7 cellular contexts compared by ENCODE assay signal in genomic region chr5:163508753-163509152, GRCh38. TPM values are rescaled to one million over a fixed set of nuclear protein-coding genes. Genes with fewer than 3 reads are reported as not detected.
DNase-seq lines count a peak whose midpoint lies in the region; ATAC-seq and TF ChIP-seq lines count a peak whose summit lies in the region.

No MANE protein-coding gene starts in this region.

- H2AFZ ChIP-seq in smooth muscle cell (ENCODE audit: low read depth) = no peak overlapping the region

- TF ChIP-seq CTCF in HFF-Myc (IDR thresholded peaks at IDR 0.05; ENCODE audit: low read depth, low read length, missing control alignments) = no peak
- TF ChIP-seq CTCF in activated B cell treated with CpG ODN at 0.5 μM for 24 hours (IDR thresholded peaks at IDR 0.05) = no peak
- TF ChIP-seq CTCF in fibroblast of villous mesenchyme (IDR thresholded peaks at IDR 0.05; ENCODE audit: insufficient read depth, low read depth, low read length) = no peak
- TF ChIP-seq CTCF in smooth muscle cell (IDR thresholded peaks at IDR 0.05; ENCODE audit: borderline replicate concordance, insufficient read depth, poor library complexity, severe bottlenecking) = no peak
- TF ChIP-seq CTCF in tibial artery (IDR thresholded peaks at IDR 0.05) = no peak

- POLR2A ChIA-PET in activated B cell treated with CpG ODN at 0.5 μM for 24 hours (lab: Charles Lee) = interaction anchor here (7.6 kb wide), 1 partner anchor 48 kb away, joined by 159 read pairs; the partner anchor contains the start of genes HMMR and NUDCD2

- H3F3A ChIP-seq in smooth muscle cell (ENCODE audit: low read depth) = peaks cover 15% of the 10 kb centered on the region

- intact Hi-C loops in activated B cell treated with CpG ODN at 0.5 μM for 24 hours (cut with micrococcal nuclease) = loop anchor here (5.0 kb wide), 1 partner anchor 219 kb away; no protein-coding TSS in a partner anchor
- intact Hi-C loops in tibial artery (cut with DNase I; ENCODE audit: low total_unique reads) = no loop called here

- peak overlapping the region; percentile 61 for H3K27ac ChIP-seq in smooth muscle cell (ENCODE audit: low read depth)
- H3K27ac ChIP-seq in tibial artery = no peak overlapping the region

- H3K9me3 ChIP-seq in smooth muscle cell (replicated peaks; ENCODE audit: low read depth) (no peaks in the 10 kb centered on the region), tibial artery (no peaks in the 10 kb centered on the region)

- CTCF ChIA-PET in activated B cell treated with CpG ODN at 0.5 μM for 24 hours (lab: Charles Lee) = no interaction called here

- H3K27me3 ChIP-seq in smooth muscle cell (ENCODE audit: low read depth) = no peaks in the 10 kb centered on the region
- no peaks in the 10 kb centered on the region for H3K27me3 ChIP-seq in tibial artery

- H3K79me2 ChIP-seq in smooth muscle cell (ENCODE audit: low read depth) = peaks cover 72% of the 10 kb centered on the region

- peak overlapping the region; percentile 1 for H3K9ac ChIP-seq in smooth muscle cell (ENCODE audit: low read depth)

- H3K27ac Mint-ChIP-seq in activated B cell treated with CpG ODN at 0.5 μM for 24 hours = peak overlapping the region; percentile 81

- H3K36me3 Mint-ChIP-seq in activated B cell treated with CpG ODN at 0.5 μM for 24 hours (ENCODE audit: low read depth) = peaks cover 54% of the 10 kb centered on the region

- no peaks in the 10 kb centered on the region for H3K9me3 Mint-ChIP-seq in activated B cell treated with CpG ODN at 0.5 μM for 24 hours

- H3K4me3 Mint-ChIP-seq in activated B cell treated with CpG ODN at 0.5 μM for 24 hours = peak overlapping the region; percentile 66

- H3K4me1 Mint-ChIP-seq in activated B cell treated with CpG ODN at 0.5 μM for 24 hours = peaks cover 80% of the 10 kb centered on the region

- ATAC-seq in activated B cell treated with CpG ODN at 0.5 μM for 24 hours (ENCODE audit: low read depth) = no peak

- peak overlapping the region; percentile 10; the same call in 1 of the 2 replicates for H3K4me3 ChIP-seq in HFF-Myc (replicated peaks; ENCODE audit: low read depth, low read length)
- peak overlapping the region; percentile 96 for H3K4me3 ChIP-seq in fibroblast of villous mesenchyme (ENCODE audit: low read depth, low read length)
- H3K4me3 ChIP-seq in smooth muscle cell = peak overlapping the region; percentile 32
- H3K4me3 ChIP-seq in tibial artery = peak overlapping the region in 1 of 2 donors; percentile 35

- DNase-seq in HFF-Myc (ENCODE audit: extremely low read depth, low read depth) = no peak
- DNase-seq in activated B cell treated with CpG ODN at 0.5 μM for 24 hours = no peak
- no peak for DNase-seq in fibroblast of villous mesenchyme (ENCODE audit: low read depth)
- DNase-seq in smooth muscle cell (lab: John Stamatoyannopoulos, UW; ENCODE audit: unreplicated experiment) = no peak
- no peak for DNase-seq in NCI-H128 (lab: John Stamatoyannopoulos, UW; ENCODE audit: unreplicated experiment)
- DNase-seq in tibial artery = no peak
- DNase-seq in SKM-1 (lab: John Stamatoyannopoulos, UW; ENCODE audit: unreplicated experiment) = no peak

- H3K36me3 ChIP-seq in smooth muscle cell (ENCODE audit: low read depth) (peaks cover 17% of the 10 kb centered on the region), tibial artery (peaks cover 10 to 14% (median 14%) of the 10 kb centered on the region in 3 donors)

- H3K27me3 Mint-ChIP-seq in activated B cell treated with CpG ODN at 0.5 μM for 24 hours = no peaks in the 10 kb centered on the region

- peaks cover 75% of the 10 kb centered on the region for H4K20me1 ChIP-seq in smooth muscle cell (ENCODE audit: low read depth)

- WGBS in smooth muscle cell (ENCODE audit: low lambda C conversion rate) = 87% methylated on average over 5 of the region's 5 CpGs

- H3K4me1 ChIP-seq in smooth muscle cell (ENCODE audit: low read depth) (peaks cover 43% of the 10 kb centered on the region), tibial artery (peaks cover 0 to 75% (median 49%) of the 10 kb centered on the region in 4 donors)

- H3K4me2 ChIP-seq in smooth muscle cell = peak overlapping the region; percentile 66

RNA-seq across cellular contexts. Expression of gene MAT2B, which starts 3.3 kb away (rescaled TPM):
- total RNA-seq in activated B cell treated with CpG ODN at 0.5 μM for 24 hours (74.7 and 76.4 TPM in 2 replicates), fibroblast of villous mesenchyme (38.7 and 73.0 TPM in 2 replicates), smooth muscle cell (63.2 and 64.8 TPM in 2 replicates)
- polyA plus RNA-seq in smooth muscle cell = 41.0 and 43.3 TPM in 2 replicates

RNA-seq across cellular contexts. Expression of gene HMMR, which starts 48.3 kb away (rescaled TPM):
- total RNA-seq in activated B cell treated with CpG ODN at 0.5 μM for 24 hours = 2.8 and 3.3 TPM in 2 replicates
- total RNA-seq in fibroblast of villous mesenchyme = 10.0 and 32.8 TPM in 2 replicates
- total RNA-seq in smooth muscle cell = 6.4 and 10.4 TPM in 2 replicates
- polyA plus RNA-seq in smooth muscle cell = 5.3 and 6.1 TPM in 2 replicates

RNA-seq across cellular contexts. Expression of gene NUDCD2, which starts 48.9 kb away (rescaled TPM):
- 23.5 and 28.1 TPM in 2 replicates for total RNA-seq in activated B cell treated with CpG ODN at 0.5 μM for 24 hours
- total RNA-seq in fibroblast of villous mesenchyme = 6.4 and 7.8 TPM in 2 replicates
- 6.4 and 7.7 TPM in 2 replicates for total RNA-seq in smooth muscle cell
- 31.7 and 33.7 TPM in 2 replicates for polyA plus RNA-seq in smooth muscle cell
